ENCODE assay signal across 22 cellular contexts in the genomic region with DNA sequence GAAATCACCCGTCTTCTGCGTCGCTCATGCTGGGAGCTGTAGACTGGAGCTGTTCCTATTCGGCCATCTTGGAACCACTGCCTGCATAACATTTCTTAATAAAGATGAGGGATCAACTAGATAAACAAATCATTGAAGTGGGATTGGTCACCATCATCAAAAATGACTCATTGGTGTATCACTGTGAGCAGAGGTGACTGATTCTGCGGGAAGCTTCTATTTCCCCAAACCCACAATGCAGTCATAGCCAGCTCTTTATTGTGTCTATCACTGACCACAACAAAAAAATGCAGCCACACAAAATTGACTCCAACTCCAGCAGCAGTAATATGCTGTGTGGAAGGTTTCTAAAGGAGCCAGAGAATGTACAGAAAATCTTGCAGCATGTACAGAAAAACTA.
"Had no signal": no experiment of that assay in that cellular context is flagged by ENCODE, and none has a peak within 500 bp of the region (broad histone marks: within the 10 kb centered on the region; RNA-seq: fewer than 3 reads in every experiment).

No MANE protein-coding gene starts in this region.

- H3K36me3 ChIP-seq: adrenal gland, gastrocnemius medialis, left ventricle myocardium inferior, transverse colon, uterus had no signal

- H3K27ac ChIP-seq: adrenal gland, gastrocnemius medialis, left ventricle myocardium inferior, transverse colon, uterus had no signal

- H3K27me3 ChIP-seq: adrenal gland, gastrocnemius medialis, transverse colon, uterus had no signal

- H3K36me3 Mint-ChIP-seq: activated naive CD8-positive, alpha-beta T cell; natural killer cell; stimulated activated naive B cell treated with anti-CD40 and anti-IgM and Interleukin-4, amounts not matched to agents 10 μg/mL and 1 μg/mL and 100 μg/mL, for 72 hours had no signal

- ATAC-seq: activated T-helper 17 cell treated with anti-CD3 and anti-CD28 coated beads, Interleukin-2, amount 50 U/mL, for 72 hours; gastrocnemius medialis; natural killer cell; sciatic nerve; stimulated activated naive B cell treated with anti-CD40 and anti-IgM and Interleukin-4, amounts not matched to agents 10 μg/mL and 1 μg/mL and 100 μg/mL, for 72 hours; WTC11 had no signal

- H3K4me1 Mint-ChIP-seq: activated T-helper 17 cell treated with anti-CD3 and anti-CD28 coated beads, Interleukin-2, amount 50 U/mL, for 72 hours; natural killer cell; stimulated activated naive B cell treated with anti-CD40 and anti-IgM and Interleukin-4, amounts not matched to agents 10 μg/mL and 1 μg/mL and 100 μg/mL, for 72 hours; WTC11 had no signal

- H3K9me3 ChIP-seq: adrenal gland, gastrocnemius medialis, transverse colon, uterus had no signal

- H3K4me3 Mint-ChIP-seq: activated naive CD8-positive, alpha-beta T cell; activated T-cell treated with anti-CD3 and anti-CD28 coated beads, Interleukin-2, amount 50 U/mL, for 24 hours; activated T-helper 17 cell treated with anti-CD3 and anti-CD28 coated beads, Interleukin-2, amount 50 U/mL, for 72 hours; natural killer cell; stimulated activated naive B cell treated with anti-CD40 and anti-IgM and Interleukin-4, amounts not matched to agents 10 μg/mL and 1 μg/mL and 100 μg/mL, for 72 hours; WTC11 had no signal

- DNase-seq: activated CD4-positive, alpha-beta T cell treated with anti-CD3 and anti-CD28 coated beads, Interleukin-2, amount 50 U/mL, for 4 hours; activated CD8-positive, alpha-beta memory T cell treated with anti-CD3 and anti-CD28 coated beads for 24 hours; activated CD8-positive, alpha-beta memory T cell treated with anti-CD3 and anti-CD28 coated beads, Interleukin-2, amount 50 U/mL, for 4 hours; activated naive CD4-positive, alpha-beta T cell; activated T-cell treated with anti-CD3 and anti-CD28 coated beads, Interleukin-2, amount 50 U/mL, for 24 hours; adrenal gland; effector CD4-positive, alpha-beta T cell; gastrocnemius medialis; hippocampal formation; left ventricle myocardium inferior; midbrain; natural killer cell; small intestine; stimulated activated CD4-positive, alpha-beta T cell treated with anti-CD3 and anti-CD28 coated beads, Interleukin-15, amount 100 ng/mL, for 24 hours; stimulated activated naive B cell treated with anti-CD40 and anti-IgM and Interleukin-4, amounts not matched to agents 10 μg/mL and 1 μg/mL and 100 μg/mL, for 72 hours; T1000; transverse colon; uterus had no signal

- H3K4me1 ChIP-seq: adrenal gland, gastrocnemius medialis, left ventricle myocardium inferior, transverse colon, uterus had no signal

- H3K4me3 ChIP-seq: adrenal gland, gastrocnemius medialis, left ventricle myocardium inferior, transverse colon, uterus had no signal

- H3K27ac Mint-ChIP-seq: activated naive CD8-positive, alpha-beta T cell; activated T-cell treated with anti-CD3 and anti-CD28 coated beads, Interleukin-2, amount 50 U/mL, for 24 hours; activated T-helper 17 cell treated with anti-CD3 and anti-CD28 coated beads, Interleukin-2, amount 50 U/mL, for 72 hours; natural killer cell; stimulated activated naive B cell treated with anti-CD40 and anti-IgM and Interleukin-4, amounts not matched to agents 10 μg/mL and 1 μg/mL and 100 μg/mL, for 72 hours; WTC11 had no signal

- H3K27me3 Mint-ChIP-seq: activated naive CD8-positive, alpha-beta T cell; activated T-cell treated with anti-CD3 and anti-CD28 coated beads, Interleukin-2, amount 50 U/mL, for 24 hours; activated T-helper 17 cell treated with anti-CD3 and anti-CD28 coated beads, Interleukin-2, amount 50 U/mL, for 72 hours had no signal
